1 cellular context compared by ENCODE assay signal in the genomic region with DNA sequence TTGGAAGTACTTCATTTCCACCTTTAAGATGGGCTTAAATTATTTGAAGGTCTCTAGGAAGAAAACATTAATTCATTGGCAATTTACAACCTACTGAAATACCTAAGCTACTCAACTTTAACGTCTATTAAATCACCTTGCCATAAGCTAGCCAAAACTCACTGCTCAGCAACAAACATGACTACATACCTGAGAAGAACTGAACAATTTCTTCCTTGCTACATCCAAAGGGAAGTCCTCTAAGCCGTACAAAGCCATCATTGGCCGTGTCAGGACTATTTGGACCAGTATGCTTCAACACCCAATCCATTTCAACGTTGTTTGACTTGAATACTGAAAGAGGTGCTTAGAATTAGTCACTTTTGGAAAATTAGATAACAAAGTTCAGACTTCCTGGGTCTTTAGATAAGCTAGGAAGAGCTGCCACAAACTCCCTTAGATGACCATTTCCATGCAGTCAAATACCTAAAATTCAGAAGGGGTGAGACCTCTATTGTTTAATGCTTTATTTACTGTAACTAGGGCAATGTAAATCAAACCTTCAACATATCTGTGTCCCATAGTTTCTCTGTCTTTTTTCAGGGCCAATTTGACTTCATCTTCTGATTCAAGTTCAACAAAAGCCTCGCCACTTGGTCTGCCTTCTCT.
TF ChIP-seq lines count a peak whose summit lies in the region.

No MANE protein-coding gene starts in this region.

TF ChIP-seq in K562, 482 proteins besides CTCF, POLR2A, EP300 and RAD21 (continued from another document):
- TF ChIP-seq, protein P1, sequence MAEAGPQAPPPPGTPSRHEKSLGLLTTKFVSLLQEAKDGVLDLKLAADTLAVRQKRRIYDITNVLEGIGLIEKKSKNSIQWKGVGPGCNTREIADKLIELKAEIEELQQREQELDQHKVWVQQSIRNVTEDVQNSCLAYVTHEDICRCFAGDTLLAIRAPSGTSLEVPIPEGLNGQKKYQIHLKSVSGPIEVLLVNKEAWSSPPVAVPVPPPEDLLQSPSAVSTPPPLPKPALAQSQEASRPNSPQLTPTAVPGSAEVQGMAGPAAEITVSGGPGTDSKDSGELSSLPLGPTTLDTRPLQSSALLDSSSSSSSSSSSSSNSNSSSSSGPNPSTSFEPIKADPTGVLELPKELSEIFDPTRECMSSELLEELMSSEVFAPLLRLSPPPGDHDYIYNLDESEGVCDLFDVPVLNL (CRISPR knock-in tag; IDR thresholded peaks at IDR 0.05; ENCODE audit: low read depth) = no peak
- TF ChIP-seq MYBL2 (IDR thresholded peaks at IDR 0.05; ENCODE audit: low read depth) (no peak), MYBL2 (CRISPR knock-in tag; IDR thresholded peaks at IDR 0.05; ENCODE audit: borderline replicate concordance) (no peak), ETV1 (tag; conservative IDR thresholded peaks at IDR 0.05; ENCODE audit: low read depth) (0 out of 2 replicates have a peak, but pooled peaks have one; percentile 20), ELF4 (CRISPR knock-in tag; IDR thresholded peaks at IDR 0.05) (0 out of 2 replicates have a peak, but pooled peaks have one; percentile 27), CCNT2 (IDR thresholded peaks at IDR 0.05; ENCODE audit: borderline replicate concordance, extremely low read depth, insufficient read length, low read depth, low read length) (peak; percentile 24), U2AF1 (optimal IDR thresholded peaks at IDR 0.05; ENCODE audit: low read depth, low read length) (peak; percentile 35), TEAD1 (CRISPR knock-in tag; IDR thresholded peaks at IDR 0.05) (0 out of 4 replicates have a peak, but pooled peaks of 1 of the 2 experiments have one; percentile 28), ZNF121 (CRISPR knock-in tag; conservative IDR thresholded peaks at IDR 0.05) (no peak), FOXK2 (conservative IDR thresholded peaks at IDR 0.05 in 1 of 2, IDR thresholded peaks at IDR 0.05 in 1 of 2; ENCODE audit: low read depth in 2 of 2) (no peak), CXXC5 (CRISPR knock-in tag; IDR thresholded peaks at IDR 0.05) (0 out of 2 replicates have a peak, but pooled peaks have one; percentile 18), MEF2D (tag; conservative IDR thresholded peaks at IDR 0.05; ENCODE audit: low read depth) (no peak), MEIS2 (IDR thresholded peaks at IDR 0.05; ENCODE audit: partially characterized antibody) (peak; percentile 11), RBFOX2 (IDR thresholded peaks at IDR 0.05; ENCODE audit: low read depth, low read length) (peak; percentile 59), ZNF584 (CRISPR knock-in tag; IDR thresholded peaks at IDR 0.05; ENCODE audit: low read depth) (no peak), TRIM24 (IDR thresholded peaks at IDR 0.05) (no peak), FOSL1 (tag; conservative IDR thresholded peaks at IDR 0.05) (peak; percentile 64), CBFA2T3 (IDR thresholded peaks at IDR 0.05) (peak; percentile 75)
- TF ChIP-seq, protein P2, sequence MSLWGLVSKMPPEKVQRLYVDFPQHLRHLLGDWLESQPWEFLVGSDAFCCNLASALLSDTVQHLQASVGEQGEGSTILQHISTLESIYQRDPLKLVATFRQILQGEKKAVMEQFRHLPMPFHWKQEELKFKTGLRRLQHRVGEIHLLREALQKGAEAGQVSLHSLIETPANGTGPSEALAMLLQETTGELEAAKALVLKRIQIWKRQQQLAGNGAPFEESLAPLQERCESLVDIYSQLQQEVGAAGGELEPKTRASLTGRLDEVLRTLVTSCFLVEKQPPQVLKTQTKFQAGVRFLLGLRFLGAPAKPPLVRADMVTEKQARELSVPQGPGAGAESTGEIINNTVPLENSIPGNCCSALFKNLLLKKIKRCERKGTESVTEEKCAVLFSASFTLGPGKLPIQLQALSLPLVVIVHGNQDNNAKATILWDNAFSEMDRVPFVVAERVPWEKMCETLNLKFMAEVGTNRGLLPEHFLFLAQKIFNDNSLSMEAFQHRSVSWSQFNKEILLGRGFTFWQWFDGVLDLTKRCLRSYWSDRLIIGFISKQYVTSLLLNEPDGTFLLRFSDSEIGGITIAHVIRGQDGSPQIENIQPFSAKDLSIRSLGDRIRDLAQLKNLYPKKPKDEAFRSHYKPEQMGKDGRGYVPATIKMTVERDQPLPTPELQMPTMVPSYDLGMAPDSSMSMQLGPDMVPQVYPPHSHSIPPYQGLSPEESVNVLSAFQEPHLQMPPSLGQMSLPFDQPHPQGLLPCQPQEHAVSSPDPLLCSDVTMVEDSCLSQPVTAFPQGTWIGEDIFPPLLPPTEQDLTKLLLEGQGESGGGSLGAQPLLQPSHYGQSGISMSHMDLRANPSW (CRISPR knock-in tag; IDR thresholded peaks at IDR 0.05) = no peak
